2 cellular contexts compared by ENCODE assay signal in the genomic region with DNA sequence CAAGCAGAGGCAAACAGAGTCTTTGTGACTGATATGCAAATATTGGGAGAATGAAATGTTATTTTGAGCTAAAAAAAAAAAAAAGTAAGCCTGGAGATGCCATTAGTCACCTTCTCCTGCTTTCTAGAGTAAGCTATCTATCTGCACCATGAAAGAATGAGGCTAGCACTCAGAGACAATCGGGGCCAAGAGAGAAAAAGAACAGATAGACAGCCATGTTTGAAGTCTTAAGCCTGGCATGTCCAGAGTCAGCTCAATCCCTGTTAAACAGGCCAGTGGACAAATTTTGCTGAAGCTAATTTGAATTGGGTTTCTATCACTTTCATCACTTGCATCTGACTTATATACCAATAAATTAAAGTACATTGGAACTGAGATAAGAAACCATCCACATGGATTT.
TF ChIP-seq lines count a peak whose summit lies in the region.

No MANE protein-coding gene starts in this region.

TF ChIP-seq in SK-N-SH treated with all-trans-retinoic acid at 6 μM for 48 hours, 23 proteins besides CTCF, POLR2A, EP300 and RAD21 (continued from another document):
- TF ChIP-seq, protein P1, sequence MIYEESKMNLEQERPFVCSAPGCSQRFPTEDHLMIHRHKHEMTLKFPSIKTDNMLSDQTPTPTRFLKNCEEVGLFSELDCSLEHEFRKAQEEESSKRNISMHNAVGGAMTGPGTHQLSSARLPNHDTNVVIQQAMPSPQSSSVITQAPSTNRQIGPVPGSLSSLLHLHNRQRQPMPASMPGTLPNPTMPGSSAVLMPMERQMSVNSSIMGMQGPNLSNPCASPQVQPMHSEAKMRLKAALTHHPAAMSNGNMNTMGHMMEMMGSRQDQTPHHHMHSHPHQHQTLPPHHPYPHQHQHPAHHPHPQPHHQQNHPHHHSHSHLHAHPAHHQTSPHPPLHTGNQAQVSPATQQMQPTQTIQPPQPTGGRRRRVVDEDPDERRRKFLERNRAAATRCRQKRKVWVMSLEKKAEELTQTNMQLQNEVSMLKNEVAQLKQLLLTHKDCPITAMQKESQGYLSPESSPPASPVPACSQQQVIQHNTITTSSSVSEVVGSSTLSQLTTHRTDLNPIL (CRISPR knock-in tag; IDR thresholded peaks at IDR 0.05; ENCODE audit: low read depth), result no peak
- TF ChIP-seq ARNTL (CRISPR knock-in tag; IDR thresholded peaks at IDR 0.05; ENCODE audit: borderline replicate concordance, low read depth) (no peak), CSDC2 (CRISPR knock-in tag; IDR thresholded peaks at IDR 0.05) (no peak), ESRRG (CRISPR knock-in tag; IDR thresholded peaks at IDR 0.05) (no peak), TCF4 (CRISPR knock-in tag; IDR thresholded peaks at IDR 0.05; ENCODE audit: borderline replicate concordance) (no peak), PPARA (CRISPR knock-in tag; IDR thresholded peaks at IDR 0.05; ENCODE audit: borderline replicate concordance) (no peak), ZFP3 (CRISPR knock-in tag; IDR thresholded peaks at IDR 0.05) (no peak), ZFP30 (CRISPR knock-in tag; IDR thresholded peaks at IDR 0.05) (no peak), ZNF70 (CRISPR knock-in tag; IDR thresholded peaks at IDR 0.05) (no peak)
- TF ChIP-seq, protein P2, sequence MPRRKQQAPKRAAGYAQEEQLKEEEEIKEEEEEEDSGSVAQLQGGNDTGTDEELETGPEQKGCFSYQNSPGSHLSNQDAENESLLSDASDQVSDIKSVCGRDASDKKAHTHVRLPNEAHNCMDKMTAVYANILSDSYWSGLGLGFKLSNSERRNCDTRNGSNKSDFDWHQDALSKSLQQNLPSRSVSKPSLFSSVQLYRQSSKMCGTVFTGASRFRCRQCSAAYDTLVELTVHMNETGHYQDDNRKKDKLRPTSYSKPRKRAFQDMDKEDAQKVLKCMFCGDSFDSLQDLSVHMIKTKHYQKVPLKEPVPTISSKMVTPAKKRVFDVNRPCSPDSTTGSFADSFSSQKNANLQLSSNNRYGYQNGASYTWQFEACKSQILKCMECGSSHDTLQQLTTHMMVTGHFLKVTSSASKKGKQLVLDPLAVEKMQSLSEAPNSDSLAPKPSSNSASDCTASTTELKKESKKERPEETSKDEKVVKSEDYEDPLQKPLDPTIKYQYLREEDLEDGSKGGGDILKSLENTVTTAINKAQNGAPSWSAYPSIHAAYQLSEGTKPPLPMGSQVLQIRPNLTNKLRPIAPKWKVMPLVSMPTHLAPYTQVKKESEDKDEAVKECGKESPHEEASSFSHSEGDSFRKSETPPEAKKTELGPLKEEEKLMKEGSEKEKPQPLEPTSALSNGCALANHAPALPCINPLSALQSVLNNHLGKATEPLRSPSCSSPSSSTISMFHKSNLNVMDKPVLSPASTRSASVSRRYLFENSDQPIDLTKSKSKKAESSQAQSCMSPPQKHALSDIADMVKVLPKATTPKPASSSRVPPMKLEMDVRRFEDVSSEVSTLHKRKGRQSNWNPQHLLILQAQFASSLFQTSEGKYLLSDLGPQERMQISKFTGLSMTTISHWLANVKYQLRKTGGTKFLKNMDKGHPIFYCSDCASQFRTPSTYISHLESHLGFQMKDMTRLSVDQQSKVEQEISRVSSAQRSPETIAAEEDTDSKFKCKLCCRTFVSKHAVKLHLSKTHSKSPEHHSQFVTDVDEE (CRISPR knock-in tag; IDR thresholded peaks at IDR 0.05), result no peak

TF ChIP-seq in SK-N-SH, 30 proteins besides CTCF, POLR2A, EP300 and RAD21 (continued from another document):
- TF ChIP-seq, protein P3, sequence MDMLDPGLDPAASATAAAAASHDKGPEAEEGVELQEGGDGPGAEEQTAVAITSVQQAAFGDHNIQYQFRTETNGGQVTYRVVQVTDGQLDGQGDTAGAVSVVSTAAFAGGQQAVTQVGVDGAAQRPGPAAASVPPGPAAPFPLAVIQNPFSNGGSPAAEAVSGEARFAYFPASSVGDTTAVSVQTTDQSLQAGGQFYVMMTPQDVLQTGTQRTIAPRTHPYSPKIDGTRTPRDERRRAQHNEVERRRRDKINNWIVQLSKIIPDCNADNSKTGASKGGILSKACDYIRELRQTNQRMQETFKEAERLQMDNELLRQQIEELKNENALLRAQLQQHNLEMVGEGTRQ (IDR thresholded peaks at IDR 0.05; ENCODE audit: borderline replicate concordance, low read depth, low read length), result no peak
- TF ChIP-seq YY1 (IDR thresholded peaks at IDR 0.05; ENCODE audit: low read depth), result no peak
- no peak for TF ChIP-seq FOXM1 (IDR thresholded peaks at IDR 0.05; ENCODE audit: low read depth)
- TF ChIP-seq, protein P4, sequence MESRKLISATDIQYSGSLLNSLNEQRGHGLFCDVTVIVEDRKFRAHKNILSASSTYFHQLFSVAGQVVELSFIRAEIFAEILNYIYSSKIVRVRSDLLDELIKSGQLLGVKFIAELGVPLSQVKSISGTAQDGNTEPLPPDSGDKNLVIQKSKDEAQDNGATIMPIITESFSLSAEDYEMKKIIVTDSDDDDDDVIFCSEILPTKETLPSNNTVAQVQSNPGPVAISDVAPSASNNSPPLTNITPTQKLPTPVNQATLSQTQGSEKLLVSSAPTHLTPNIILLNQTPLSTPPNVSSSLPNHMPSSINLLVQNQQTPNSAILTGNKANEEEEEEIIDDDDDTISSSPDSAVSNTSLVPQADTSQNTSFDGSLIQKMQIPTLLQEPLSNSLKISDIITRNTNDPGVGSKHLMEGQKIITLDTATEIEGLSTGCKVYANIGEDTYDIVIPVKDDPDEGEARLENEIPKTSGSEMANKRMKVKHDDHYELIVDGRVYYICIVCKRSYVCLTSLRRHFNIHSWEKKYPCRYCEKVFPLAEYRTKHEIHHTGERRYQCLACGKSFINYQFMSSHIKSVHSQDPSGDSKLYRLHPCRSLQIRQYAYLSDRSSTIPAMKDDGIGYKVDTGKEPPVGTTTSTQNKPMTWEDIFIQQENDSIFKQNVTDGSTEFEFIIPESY (IDR thresholded peaks at IDR 0.05; ENCODE audit: borderline replicate concordance, low read depth), result no peak
- TF ChIP-seq NRF1 (IDR thresholded peaks at IDR 0.05; ENCODE audit: low read depth, low read length), result no peak
- no peak for TF ChIP-seq TEAD4 (IDR thresholded peaks at IDR 0.05; ENCODE audit: borderline replicate concordance, insufficient read depth)
- no peak for TF ChIP-seq GABPA (IDR thresholded peaks at IDR 0.05; ENCODE audit: low read depth)
- no peak for TF ChIP-seq ELF1 (IDR thresholded peaks at IDR 0.05)
- TF ChIP-seq, protein P5, sequence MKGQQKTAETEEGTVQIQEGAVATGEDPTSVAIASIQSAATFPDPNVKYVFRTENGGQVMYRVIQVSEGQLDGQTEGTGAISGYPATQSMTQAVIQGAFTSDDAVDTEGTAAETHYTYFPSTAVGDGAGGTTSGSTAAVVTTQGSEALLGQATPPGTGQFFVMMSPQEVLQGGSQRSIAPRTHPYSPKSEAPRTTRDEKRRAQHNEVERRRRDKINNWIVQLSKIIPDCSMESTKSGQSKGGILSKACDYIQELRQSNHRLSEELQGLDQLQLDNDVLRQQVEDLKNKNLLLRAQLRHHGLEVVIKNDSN (IDR thresholded peaks at IDR 0.05; ENCODE audit: borderline replicate concordance, low read depth), result no peak
- TF ChIP-seq, protein P6, sequence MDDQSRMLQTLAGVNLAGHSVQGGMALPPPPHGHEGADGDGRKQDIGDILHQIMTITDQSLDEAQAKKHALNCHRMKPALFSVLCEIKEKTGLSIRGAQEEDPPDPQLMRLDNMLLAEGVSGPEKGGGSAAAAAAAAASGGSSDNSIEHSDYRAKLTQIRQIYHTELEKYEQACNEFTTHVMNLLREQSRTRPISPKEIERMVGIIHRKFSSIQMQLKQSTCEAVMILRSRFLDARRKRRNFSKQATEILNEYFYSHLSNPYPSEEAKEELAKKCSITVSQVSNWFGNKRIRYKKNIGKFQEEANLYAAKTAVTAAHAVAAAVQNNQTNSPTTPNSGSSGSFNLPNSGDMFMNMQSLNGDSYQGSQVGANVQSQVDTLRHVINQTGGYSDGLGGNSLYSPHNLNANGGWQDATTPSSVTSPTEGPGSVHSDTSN (IDR thresholded peaks at IDR 0.05), result no peak
- no peak for TF ChIP-seq FOSL2 (IDR thresholded peaks at IDR 0.05; ENCODE audit: borderline replicate concordance, low read depth)
TF ChIP-seq in SK-N-SH: peak in this region for 0.
